Comparison of ENCODE assay signal across 12 cellular contexts in genomic region chr19:48543121-48543710, GRCh38. TPM values are rescaled to one million over a fixed set of nuclear protein-coding genes. Genes with fewer than 3 reads are reported as not detected.
DNase-seq lines count a peak whose midpoint lies in the region; ATAC-seq and TF ChIP-seq lines count a peak whose summit lies in the region.
"Had no signal": no experiment of that assay in that cellular context is flagged by ENCODE, and none has a peak within 500 bp of the region (broad histone marks: within the 10 kb centered on the region; RNA-seq: fewer than 3 reads in every experiment).

No MANE protein-coding gene starts in this region.

- H3K4me1 Mint-ChIP-seq in natural killer cell treated with Interleukin-12 subunit alpha and Interleukin-12 subunit beta and Interleukin-15 and Interleukin-18, amount 100 ng/mL, for 72 hours (ENCODE audit: low read depth in 2 of 2) = no peaks in the 10 kb centered on the region
- no peaks in the 10 kb centered on the region for H3K4me1 Mint-ChIP-seq in natural killer cell
- H3K4me1 Mint-ChIP-seq in osteocyte (ENCODE audit: unreplicated experiment) = peaks cover 6% of the 10 kb centered on the region
- no peaks in the 10 kb centered on the region for H3K4me1 Mint-ChIP-seq in activated CD8-positive, alpha-beta T cell treated with anti-CD3 and anti-CD28 coated beads for 36 hours (ENCODE audit: low read depth)

- CTCF ChIA-PET in activated CD8-positive, alpha-beta T cell treated with anti-CD3 and anti-CD28 coated beads for 36 hours (lab: Charles Lee) = no interaction called here

- peak; percentile 24 to 32 for ATAC-seq in natural killer cell treated with Interleukin-12 subunit alpha and Interleukin-12 subunit beta and Interleukin-15 and Interleukin-18, amount 100 ng/mL, for 72 hours
- ATAC-seq in natural killer cell (no peak), left colon (peak; percentile 82)
- no peak for ATAC-seq in activated CD8-positive, alpha-beta T cell treated with anti-CD3 and anti-CD28 coated beads for 36 hours

- intact Hi-C loops in natural killer cell (cut with micrococcal nuclease) (no loop called here), left colon (cut with DNase I, micrococcal nuclease) (no loop called here)
- intact Hi-C loops in activated CD8-positive, alpha-beta T cell treated with anti-CD3 and anti-CD28 coated beads for 36 hours (cut with micrococcal nuclease) = no loop called here

- no peak overlapping the region for H3K27ac Mint-ChIP-seq in natural killer cell treated with Interleukin-12 subunit alpha and Interleukin-12 subunit beta and Interleukin-15 and Interleukin-18, amount 100 ng/mL, for 72 hours
- H3K27ac Mint-ChIP-seq in natural killer cell = no peak overlapping the region
- H3K27ac Mint-ChIP-seq in osteocyte (ENCODE audit: unreplicated experiment) = no peak overlapping the region
- no peak overlapping the region for H3K27ac Mint-ChIP-seq in activated CD8-positive, alpha-beta T cell treated with anti-CD3 and anti-CD28 coated beads for 36 hours

- H3K9me3 Mint-ChIP-seq in natural killer cell treated with Interleukin-12 subunit alpha and Interleukin-12 subunit beta and Interleukin-15 and Interleukin-18, amount 100 ng/mL, for 72 hours = no peaks in the 10 kb centered on the region
- H3K9me3 Mint-ChIP-seq in natural killer cell (no peaks in the 10 kb centered on the region), osteocyte (ENCODE audit: unreplicated experiment) (no peaks in the 10 kb centered on the region)
- no peaks in the 10 kb centered on the region for H3K9me3 Mint-ChIP-seq in activated CD8-positive, alpha-beta T cell treated with anti-CD3 and anti-CD28 coated beads for 36 hours

- H3K27me3 Mint-ChIP-seq in natural killer cell treated with Interleukin-12 subunit alpha and Interleukin-12 subunit beta and Interleukin-15 and Interleukin-18, amount 100 ng/mL, for 72 hours = no peaks in the 10 kb centered on the region
- H3K27me3 Mint-ChIP-seq in natural killer cell (ENCODE audit: low read depth in 2 of 2) (no peaks in the 10 kb centered on the region), osteocyte (ENCODE audit: unreplicated experiment) (no peaks in the 10 kb centered on the region)
- H3K27me3 Mint-ChIP-seq in activated CD8-positive, alpha-beta T cell treated with anti-CD3 and anti-CD28 coated beads for 36 hours = no peaks in the 10 kb centered on the region

- H3K36me3 Mint-ChIP-seq in natural killer cell treated with Interleukin-12 subunit alpha and Interleukin-12 subunit beta and Interleukin-15 and Interleukin-18, amount 100 ng/mL, for 72 hours = no peaks in the 10 kb centered on the region
- no peaks in the 10 kb centered on the region for H3K36me3 Mint-ChIP-seq in natural killer cell
- no peaks in the 10 kb centered on the region for H3K36me3 Mint-ChIP-seq in osteocyte (ENCODE audit: unreplicated experiment)
- no peaks in the 10 kb centered on the region for H3K36me3 Mint-ChIP-seq in activated CD8-positive, alpha-beta T cell treated with anti-CD3 and anti-CD28 coated beads for 36 hours (ENCODE audit: low read depth)

- no peak overlapping the region for H3K4me3 Mint-ChIP-seq in natural killer cell treated with Interleukin-12 subunit alpha and Interleukin-12 subunit beta and Interleukin-15 and Interleukin-18, amount 100 ng/mL, for 72 hours
- H3K4me3 Mint-ChIP-seq in natural killer cell (no peak overlapping the region), osteocyte (ENCODE audit: unreplicated experiment) (no peak overlapping the region)
- no peak overlapping the region for H3K4me3 Mint-ChIP-seq in activated CD8-positive, alpha-beta T cell treated with anti-CD3 and anti-CD28 coated beads for 36 hours

- no peak for DNase-seq in natural killer cell treated with Interleukin-12 subunit alpha and Interleukin-12 subunit beta and Interleukin-15 and Interleukin-18, amount 100 ng/mL, for 72 hours (ENCODE audit: low spot score)
- no peak for DNase-seq in natural killer cell
- peak; percentile 66 for DNase-seq in UCSD-AML1 (lab: John Stamatoyannopoulos, UW; ENCODE audit: unreplicated experiment)
- DNase-seq in left colon = peak in 1 of 2 donors; percentile 41
- DNase-seq in osteocyte (ENCODE audit: extremely low spot score, unreplicated experiment) = no peak
- DNase-seq in NCI-H187 treated with DMSO at 0.1 percent for 48 hours (lab: John Stamatoyannopoulos, UW) = no peak
- no peak for DNase-seq in activated CD8-positive, alpha-beta T cell treated with anti-CD3 and anti-CD28 coated beads for 36 hours
- no peak for DNase-seq in RPMI8226
- DNase-seq: effector CD8-positive, alpha-beta T cell; NCI-H146; occipital lobe had no signal

- TF ChIP-seq CTCF in natural killer cell (IDR thresholded peaks at IDR 0.05) = no peak
- TF ChIP-seq CTCF in osteocyte (IDR thresholded peaks at IDR 0.05) = no peak
- no peak for TF ChIP-seq CTCF in activated CD8-positive, alpha-beta T cell treated with anti-CD3 and anti-CD28 coated beads for 36 hours (IDR thresholded peaks at IDR 0.05)

- POLR2A ChIA-PET in activated CD8-positive, alpha-beta T cell treated with anti-CD3 and anti-CD28 coated beads for 36 hours (lab: Charles Lee) = no interaction called here

RNA-seq across cellular contexts. Expression of gene SULT2B1, which starts 8.8 kb away (rescaled TPM):
- not detected for total RNA-seq in natural killer cell treated with Interleukin-12 subunit alpha and Interleukin-12 subunit beta and Interleukin-15 and Interleukin-18, amount 100 ng/mL, for 72 hours
- under 1 TPM in 1 of 3 donors, not detected in 2; 0.40 TPM for total RNA-seq in natural killer cell
- under 1 TPM; 0.87 to 0.89 TPM for total RNA-seq in left colon
- not detected in 2 replicates for total RNA-seq in osteocyte
- not detected for total RNA-seq in activated CD8-positive, alpha-beta T cell treated with anti-CD3 and anti-CD28 coated beads for 36 hours
- total RNA-seq: occipital lobe, thoracic aorta had no signal

RNA-seq across cellular contexts. Expression of gene LMTK3, which starts 31.6 kb away (rescaled TPM):
- total RNA-seq in natural killer cell treated with Interleukin-12 subunit alpha and Interleukin-12 subunit beta and Interleukin-15 and Interleukin-18, amount 100 ng/mL, for 72 hours = 1 to 10 TPM in 1 of 2 donors, under 1 TPM in 1; 0.40 to 1.3 TPM
- 1 to 10 TPM in 2 of 3 donors, under 1 TPM in 1; 0.64 to 2.9 (median 1.9) TPM for total RNA-seq in natural killer cell
- 1 to 10 TPM in 1 of 2 donors, under 1 TPM in 1; 0.87 to 1.1 TPM for total RNA-seq in left colon
- total RNA-seq in osteocyte = 0.32 and 0.39 TPM in 2 replicates
- total RNA-seq in activated CD8-positive, alpha-beta T cell treated with anti-CD3 and anti-CD28 coated beads for 36 hours = 1 to 10 TPM; 3.4 to 4.0 TPM

Comparison
In these comparisons a context has a peak if more than half of its experiments do, and no peak if none do; other contexts are left out.
1. ATAC-seq: peak in natural killer cell treated with Interleukin-12 subunit alpha and Interleukin-12 subunit beta and Interleukin-15 and Interleukin-18, amount 100 ng/mL, for 72 hours (2 of 2) and left colon (single experiment); none in natural killer cell (0 of 3) and activated CD8-positive, alpha-beta T cell treated with anti-CD3 and anti-CD28 coated beads for 36 hours (single experiment).